ENCODE assay signal across 8 cellular contexts in genomic region chr3:120559228-120560061, GRCh38. TPM values are rescaled to one million over a fixed set of nuclear protein-coding genes. Genes with fewer than 3 reads are reported as not detected.
A peak's percentile ranks its signal among the peaks of the same experiment; 100 is the strongest.
DNase-seq lines count a peak whose midpoint lies in the region; ATAC-seq and TF ChIP-seq lines count a peak whose summit lies in the region.

No MANE protein-coding gene starts in this region.

- peak; percentile 69 for DNase-seq in ACHN
- DNase-seq in NCI-H2196 treated with DMSO at 0.1 percent for 48 hours (lab: John Stamatoyannopoulos, UW; ENCODE audit: unreplicated experiment) = peak; percentile 79
- DNase-seq in left ventricle myocardium inferior = peak; percentile 54
- DNase-seq in prostate gland (ENCODE audit: low spot score) = no peak
- DNase-seq in mesenteric fat pad (ENCODE audit: low spot score) = no peak

- H3K36me3 Mint-ChIP-seq in activated naive CD8-positive, alpha-beta T cell = no peaks in the 10 kb centered on the region

- in situ Hi-C loops in ACHN (cut with HindIII; ENCODE audit: low pct_ligation_motif_present, low pct_unique_long_range_greater_than_20kb, low sequenced_read_pairs) = no loop called here

- H3K4me1 Mint-ChIP-seq in activated naive CD8-positive, alpha-beta T cell (ENCODE audit: low read depth) = peaks cover 16% of the 10 kb centered on the region

- no peaks in the 10 kb centered on the region for H3K36me3 ChIP-seq in left ventricle myocardium inferior
- H3K36me3 ChIP-seq in prostate gland = no peaks in the 10 kb centered on the region

- H3K27me3 ChIP-seq in left ventricle myocardium inferior (ENCODE audit: low read depth) (no peaks in the 10 kb centered on the region), prostate gland (replicated peaks; ENCODE audit: insufficient read depth) (no peaks in the 10 kb centered on the region)

- H3K4me1 ChIP-seq in left ventricle myocardium inferior (peaks cover 60% of the 10 kb centered on the region), prostate gland (replicated peaks) (peaks cover 20% of the 10 kb centered on the region)

- peak overlapping the region; percentile 94 for H3K27ac ChIP-seq in left ventricle myocardium inferior (replicated peaks)
- H3K27ac ChIP-seq in prostate gland = peak overlapping the region; percentile 76 to 81

- peaks cover 3% of the 10 kb centered on the region for H3K27me3 Mint-ChIP-seq in activated naive CD8-positive, alpha-beta T cell

- TF ChIP-seq CTCF in left ventricle myocardium inferior (IDR thresholded peaks at IDR 0.05; ENCODE audit: borderline replicate concordance) = peak; percentile 5
- no peak for TF ChIP-seq CTCF in prostate gland (IDR thresholded peaks at IDR 0.05)

- peak overlapping the region; percentile 12 for H3K27ac Mint-ChIP-seq in activated naive CD8-positive, alpha-beta T cell

- WGBS in prostate gland = 25% methylated on average over 15 of the region's 15 CpGs

- no peak for TF ChIP-seq POLR2A in GM18505 (IDR thresholded peaks at IDR 0.05; ENCODE audit: borderline replicate concordance, extremely low read depth, insufficient read depth, insufficient read length)
- no peak for TF ChIP-seq POLR2A in prostate gland (IDR thresholded peaks at IDR 0.05)

- no peaks in the 10 kb centered on the region for H3K9me3 Mint-ChIP-seq in activated naive CD8-positive, alpha-beta T cell (ENCODE audit: low read depth)

- peak overlapping the region; percentile 68 for H3K4me3 Mint-ChIP-seq in activated naive CD8-positive, alpha-beta T cell

- peak overlapping the region; percentile 65 for H3K4me3 ChIP-seq in left ventricle myocardium inferior
- H3K4me3 ChIP-seq in prostate gland = peak overlapping the region; percentile 24 to 35

- no peaks in the 10 kb centered on the region for H3K9me3 ChIP-seq in left ventricle myocardium inferior (replicated peaks)
- H3K9me3 ChIP-seq in prostate gland = no peaks in the 10 kb centered on the region

- intact Hi-C loops in left ventricle myocardium inferior (cut with micrococcal nuclease) (loop anchor here (2.0 to 10.0 kb wide), 3 partner anchors 55 to 317 kb away; no protein-coding TSS in a partner anchor), prostate gland (cut with DNase I) (loop anchor here (2.0 to 10.0 kb wide), 4 partner anchors 141 to 965 kb away; no protein-coding TSS in a partner anchor)

- ATAC-seq in GM18505 (IDR thresholded peaks at IDR 0.05; ENCODE audit: unreplicated experiment) (peak; percentile 32), HG02970 (IDR thresholded peaks at IDR 0.05; ENCODE audit: low FRiP score, unreplicated experiment) (peak; percentile 23)

RNA-seq across cellular contexts. Expression of gene NDUFB4, which starts 36.7 kb away (rescaled TPM):
- total RNA-seq in left ventricle myocardium inferior (556 TPM), prostate gland (100 to 1,000 TPM in 1 of 2 donors, 10 to 100 TPM in 1; 83.3 to 159 TPM), mesenteric fat pad (122 TPM)

Comparison
In these comparisons a context has a peak if more than half of its experiments do, and no peak if none do; other contexts are left out.
1. DNase-seq: peak in ACHN (single experiment), NCI-H2196 treated with DMSO at 0.1 percent for 48 hours (single experiment) and left ventricle myocardium inferior (single experiment); none in prostate gland (single experiment) and mesenteric fat pad (single experiment).